ENCODE assay signal across 1 cellular context in the genomic region with DNA sequence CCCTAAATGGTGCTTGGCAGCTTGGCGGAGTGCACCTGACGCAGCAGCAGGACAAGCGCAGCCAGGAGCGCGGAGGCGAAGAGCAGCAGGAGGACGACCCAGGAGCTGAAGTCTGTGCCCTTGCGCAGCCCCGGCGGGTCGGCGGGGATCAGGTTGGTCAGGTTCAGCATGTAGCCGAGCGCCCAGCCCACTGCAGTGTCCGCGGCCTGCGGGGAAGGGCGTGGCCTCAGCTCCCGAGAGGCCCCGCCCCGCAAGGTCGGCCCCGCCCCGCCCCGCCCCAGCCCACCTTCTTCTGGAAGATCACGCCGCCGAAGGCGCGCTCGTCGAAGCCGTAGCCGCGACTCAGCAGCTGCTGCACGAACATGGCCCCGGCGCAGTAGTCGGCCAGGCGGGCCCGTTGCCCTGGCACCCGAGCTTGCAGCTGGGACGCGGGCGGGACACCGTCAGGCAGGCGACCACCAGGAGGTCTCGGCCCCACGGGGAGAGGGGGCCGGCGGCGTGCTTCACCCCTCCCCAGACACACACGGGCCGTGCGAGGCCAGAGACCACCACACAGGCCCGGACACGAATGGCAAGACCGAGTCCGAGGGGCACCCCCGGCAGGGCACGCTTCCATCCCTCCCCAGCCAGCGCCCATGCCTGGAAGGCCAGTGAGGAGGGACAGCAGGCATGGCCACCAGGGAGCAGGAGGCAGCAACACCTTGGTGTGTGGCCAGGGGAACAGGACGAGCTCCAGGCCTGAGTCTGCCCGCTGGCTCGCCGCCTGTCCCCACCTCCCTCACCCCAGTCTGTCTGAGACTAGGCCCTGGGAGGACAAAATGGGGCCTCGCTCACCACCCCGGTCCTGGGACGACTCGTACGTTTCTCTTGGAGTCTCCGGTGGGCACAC.
A peak's percentile ranks its signal among the peaks of the same experiment; 100 is the strongest.
TF ChIP-seq lines count a peak whose summit lies in the region.

No MANE protein-coding gene starts in this region.

TF ChIP-seq in H1, 55 proteins besides CTCF, POLR2A, EP300 and RAD21:
- TF ChIP-seq RXRA (IDR thresholded peaks at IDR 0.05; ENCODE audit: insufficient read depth, low read depth, low read length) = no peak
- TF ChIP-seq CHD7 (IDR thresholded peaks at IDR 0.05; ENCODE audit: insufficient replicate concordance, low read length) = no peak
- no peak for TF ChIP-seq SRF (IDR thresholded peaks at IDR 0.05; ENCODE audit: low read depth, low read length)
- no peak for TF ChIP-seq CHD2 (IDR thresholded peaks at IDR 0.05; ENCODE audit: low read length)
- TF ChIP-seq NANOG (IDR thresholded peaks at IDR 0.05; ENCODE audit: insufficient read depth, low read depth, low read length, poor library complexity, severe bottlenecking) = no peak
- TF ChIP-seq GABPA (IDR thresholded peaks at IDR 0.05; ENCODE audit: borderline replicate concordance, insufficient read depth, low read length) = peak; percentile 61; the same call in 1 of the 2 replicates
- TF ChIP-seq ASH2L (IDR thresholded peaks at IDR 0.05; ENCODE audit: low read length) = no peak
- no peak for TF ChIP-seq TBP (IDR thresholded peaks at IDR 0.05; ENCODE audit: low read depth, low read length)
- TF ChIP-seq POU5F1 (IDR thresholded peaks at IDR 0.05; ENCODE audit: low read depth, low read length) = no peak
- TF ChIP-seq GTF2F1 (IDR thresholded peaks at IDR 0.05; ENCODE audit: borderline replicate concordance, low read depth, low read length) = no peak
- TF ChIP-seq MAX (IDR thresholded peaks at IDR 0.05) = peak; percentile 62
- TF ChIP-seq TAF1 (IDR thresholded peaks at IDR 0.05; ENCODE audit: low read depth, low read length) = no peak
- TF ChIP-seq, protein P1, sequence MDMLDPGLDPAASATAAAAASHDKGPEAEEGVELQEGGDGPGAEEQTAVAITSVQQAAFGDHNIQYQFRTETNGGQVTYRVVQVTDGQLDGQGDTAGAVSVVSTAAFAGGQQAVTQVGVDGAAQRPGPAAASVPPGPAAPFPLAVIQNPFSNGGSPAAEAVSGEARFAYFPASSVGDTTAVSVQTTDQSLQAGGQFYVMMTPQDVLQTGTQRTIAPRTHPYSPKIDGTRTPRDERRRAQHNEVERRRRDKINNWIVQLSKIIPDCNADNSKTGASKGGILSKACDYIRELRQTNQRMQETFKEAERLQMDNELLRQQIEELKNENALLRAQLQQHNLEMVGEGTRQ (IDR thresholded peaks at IDR 0.05; ENCODE audit: low read length) = no peak
- no peak for TF ChIP-seq BCL11A (IDR thresholded peaks at IDR 0.05; ENCODE audit: low read depth in 2 of 2, low read length in 2 of 2)
- TF ChIP-seq HDAC6 (IDR thresholded peaks at IDR 0.05; ENCODE audit: low read depth, low read length) = no peak
- TF ChIP-seq, protein P2, sequence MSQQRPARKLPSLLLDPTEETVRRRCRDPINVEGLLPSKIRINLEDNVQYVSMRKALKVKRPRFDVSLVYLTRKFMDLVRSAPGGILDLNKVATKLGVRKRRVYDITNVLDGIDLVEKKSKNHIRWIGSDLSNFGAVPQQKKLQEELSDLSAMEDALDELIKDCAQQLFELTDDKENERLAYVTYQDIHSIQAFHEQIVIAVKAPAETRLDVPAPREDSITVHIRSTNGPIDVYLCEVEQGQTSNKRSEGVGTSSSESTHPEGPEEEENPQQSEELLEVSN (IDR thresholded peaks at IDR 0.05) = peak; percentile 72
- no peak for TF ChIP-seq SIX5 (IDR thresholded peaks at IDR 0.05; ENCODE audit: low read depth, low read length)
- TF ChIP-seq BRCA1 (IDR thresholded peaks at IDR 0.05; ENCODE audit: low read depth, low read length) = no peak
- no peak for TF ChIP-seq TCF12 (IDR thresholded peaks at IDR 0.05; ENCODE audit: low read depth, low read length)
- no peak for TF ChIP-seq YY1 (IDR thresholded peaks at IDR 0.05; ENCODE audit: low read depth, low read length)
- TF ChIP-seq ATF2 (IDR thresholded peaks at IDR 0.05; ENCODE audit: low read length) = no peak
- TF ChIP-seq SUZ12 (IDR thresholded peaks at IDR 0.05; ENCODE audit: low read length) = no peak
- no peak for TF ChIP-seq POLR2AphosphoS5 (IDR thresholded peaks at IDR 0.05; ENCODE audit: low read depth, low read length)
- TF ChIP-seq SP1 (IDR thresholded peaks at IDR 0.05; ENCODE audit: low read depth, low read length) = no peak
- no peak for TF ChIP-seq EGR1 (IDR thresholded peaks at IDR 0.05; ENCODE audit: borderline replicate concordance, low read depth, low read length)
- no peak for TF ChIP-seq RBBP5 (IDR thresholded peaks at IDR 0.05; ENCODE audit: borderline replicate concordance, low read depth, low read length)
